Comparison of ENCODE assay signal across 8 cellular contexts in the genomic region with DNA sequence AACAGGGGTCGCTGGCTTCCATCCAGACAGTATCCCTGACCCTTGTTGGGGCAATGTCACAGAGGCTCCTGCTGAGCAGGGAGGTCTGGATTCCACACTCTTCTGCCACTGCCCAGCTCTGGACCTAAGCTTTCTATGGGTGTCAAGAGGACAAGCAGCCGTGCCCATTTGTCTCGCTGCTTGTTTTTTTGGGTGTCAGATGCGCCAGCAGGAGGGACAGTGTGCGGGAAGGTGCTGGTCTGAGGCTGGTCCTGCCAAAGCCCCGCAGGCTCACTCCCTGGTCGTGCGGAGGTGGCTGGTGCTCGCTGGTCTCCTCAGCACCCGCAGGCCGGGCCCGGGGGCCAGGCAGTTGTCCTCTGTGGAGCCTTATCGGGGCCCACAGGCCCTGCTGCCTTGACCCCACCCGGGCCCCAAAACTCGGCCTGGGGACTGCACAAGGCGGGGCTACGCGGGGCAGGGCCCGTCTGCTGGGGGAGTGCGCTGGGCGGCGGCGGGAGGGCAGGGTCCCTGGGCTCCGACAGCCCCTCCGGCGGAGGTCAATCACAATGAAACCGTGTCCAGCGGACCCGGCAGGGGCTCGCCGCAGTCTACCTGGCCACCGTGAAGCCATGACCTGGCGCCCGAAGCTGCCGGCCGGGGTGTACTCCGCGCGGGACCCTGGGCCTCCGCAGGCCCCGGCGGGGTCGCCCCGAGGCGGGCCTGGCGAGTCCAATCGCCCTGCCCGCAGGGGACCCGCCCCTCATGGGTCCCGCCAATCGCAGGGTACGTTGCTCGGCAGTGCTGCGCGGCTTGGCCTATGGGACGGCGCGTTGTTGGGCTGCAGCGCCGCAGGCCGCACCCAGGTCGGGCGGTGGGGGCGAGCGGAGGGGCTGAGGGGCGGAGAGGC. TPM values are rescaled to one million over a fixed set of nuclear protein-coding genes. Genes with fewer than 3 reads are reported as not detected.
DNase-seq lines count a peak whose midpoint lies in the region; ATAC-seq, FAIRE-seq and TF ChIP-seq lines count a peak whose summit lies in the region.

A gene with protein sequence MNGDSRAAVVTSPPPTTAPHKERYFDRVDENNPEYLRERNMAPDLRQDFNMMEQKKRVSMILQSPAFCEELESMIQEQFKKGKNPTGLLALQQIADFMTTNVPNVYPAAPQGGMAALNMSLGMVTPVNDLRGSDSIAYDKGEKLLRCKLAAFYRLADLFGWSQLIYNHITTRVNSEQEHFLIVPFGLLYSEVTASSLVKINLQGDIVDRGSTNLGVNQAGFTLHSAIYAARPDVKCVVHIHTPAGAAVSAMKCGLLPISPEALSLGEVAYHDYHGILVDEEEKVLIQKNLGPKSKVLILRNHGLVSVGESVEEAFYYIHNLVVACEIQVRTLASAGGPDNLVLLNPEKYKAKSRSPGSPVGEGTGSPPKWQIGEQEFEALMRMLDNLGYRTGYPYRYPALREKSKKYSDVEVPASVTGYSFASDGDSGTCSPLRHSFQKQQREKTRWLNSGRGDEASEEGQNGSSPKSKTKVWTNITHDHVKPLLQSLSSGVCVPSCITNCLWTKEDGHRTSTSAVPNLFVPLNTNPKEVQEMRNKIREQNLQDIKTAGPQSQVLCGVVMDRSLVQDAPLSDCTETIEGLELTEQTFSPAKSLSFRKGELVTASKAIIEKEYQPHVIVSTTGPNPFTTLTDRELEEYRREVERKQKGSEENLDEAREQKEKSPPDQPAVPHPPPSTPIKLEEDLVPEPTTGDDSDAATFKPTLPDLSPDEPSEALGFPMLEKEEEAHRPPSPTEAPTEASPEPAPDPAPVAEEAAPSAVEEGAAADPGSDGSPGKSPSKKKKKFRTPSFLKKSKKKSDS (plus strand): TSS at position 822 of the 886 bp plus-strand sequence. CDS start 32,072 bp downstream, outside the sequence.

- no peaks in the 10 kb centered on the region for H3K27me3 Mint-ChIP-seq in activated CD8-positive, alpha-beta T cell treated with anti-CD3 and anti-CD28 coated beads, Interleukin-2, amount 10 ng/mL, durations not matched to agents 7 days and 5 days (ENCODE audit: low read depth)

- H3K4me3 ChIP-seq in ectodermal cell (ENCODE audit: insufficient read depth, low read depth, low read length) (peak within 1 kb of the TSS; percentile 92), lung (peak within 1 kb of the TSS; percentile 73)

- FAIRE-seq in GM19239 (lab: Jason Lieb, UNC): peak; percentile 98

- peak within 1 kb of the TSS; percentile 91 for H3K27ac Mint-ChIP-seq in activated CD8-positive, alpha-beta T cell treated with anti-CD3 and anti-CD28 coated beads, Interleukin-2, amount 10 ng/mL, durations not matched to agents 7 days and 5 days

- H3K4me1 Mint-ChIP-seq in activated CD8-positive, alpha-beta T cell treated with anti-CD3 and anti-CD28 coated beads, Interleukin-2, amount 10 ng/mL, durations not matched to agents 7 days and 5 days (ENCODE audit: low read depth): peaks cover 50% of the 10 kb centered on the region

- CTCF ChIA-PET in activated CD8-positive, alpha-beta T cell treated with anti-CD3 and anti-CD28 coated beads, Interleukin-2, amount 10 ng/mL, durations not matched to agents 7 days and 5 days (lab: Charles Lee): no interaction called here

- TF ChIP-seq CTCF in C4-2B (conservative IDR thresholded peaks at IDR 0.05) (no peak), lung (IDR thresholded peaks at IDR 0.05; ENCODE audit: control extremely low read depth, extremely low read depth) (no peak)

- H3K4me3 Mint-ChIP-seq in activated CD8-positive, alpha-beta T cell treated with anti-CD3 and anti-CD28 coated beads, Interleukin-2, amount 10 ng/mL, durations not matched to agents 7 days and 5 days: peak within 1 kb of the TSS; percentile 95

- H3K36me3 Mint-ChIP-seq in activated CD8-positive, alpha-beta T cell treated with anti-CD3 and anti-CD28 coated beads, Interleukin-2, amount 10 ng/mL, durations not matched to agents 7 days and 5 days (ENCODE audit: low read depth): peaks cover 47% of the 10 kb centered on the region

- DNase-seq in GM19239 (ENCODE audit: insufficient read length, low spot score) (peak; percentile 92), NCI-H82 (lab: John Stamatoyannopoulos, UW) (peak; percentile 89), lung (ENCODE audit: low spot score) (peak; percentile 92)
- peak; percentile 91 for DNase-seq in activated CD8-positive, alpha-beta T cell treated with anti-CD3 and anti-CD28 coated beads, Interleukin-2, amount 10 ng/mL, durations not matched to agents 7 days and 5 days
- peak; percentile 87 to 94 (median 91) for DNase-seq in stimulated activated CD4-positive, alpha-beta T cell treated with anti-CD3 and anti-CD28 coated beads, TNF-alpha, amount 100 ng/mL, for 24 hours (ENCODE audit: low read depth in 3 of 3)

- H3K9me3 Mint-ChIP-seq in activated CD8-positive, alpha-beta T cell treated with anti-CD3 and anti-CD28 coated beads, Interleukin-2, amount 10 ng/mL, durations not matched to agents 7 days and 5 days (ENCODE audit: insufficient read depth): no peaks in the 10 kb centered on the region

- H3K4me1 ChIP-seq in ectodermal cell (ENCODE audit: control insufficient read depth, insufficient read depth, low read length) (peaks cover 7% of the 10 kb centered on the region), lung (ENCODE audit: control insufficient read depth in 2 of 2, insufficient read depth in 2 of 2, low read length in 2 of 2) (peaks cover 5 to 7% of the 10 kb centered on the region in 2 donors)

- no peaks in the 10 kb centered on the region for H3K9me3 ChIP-seq in ectodermal cell (ENCODE audit: control insufficient read depth, low read length)
- H3K9me3 ChIP-seq in lung (ENCODE audit: control insufficient read depth in 2 of 2, insufficient read depth in 1 of 2, low read length in 1 of 2): no peaks in the 10 kb centered on the region

- ATAC-seq in HG03442 (IDR thresholded peaks at IDR 0.05; ENCODE audit: unreplicated experiment) (peak; percentile 84), lung (ENCODE audit: insufficient read depth, low FRiP score) (peak; percentile 98)
- ATAC-seq in activated CD8-positive, alpha-beta T cell treated with anti-CD3 and anti-CD28 coated beads, Interleukin-2, amount 10 ng/mL, durations not matched to agents 7 days and 5 days: peak; percentile 93

- H3K27ac ChIP-seq in C4-2B (peak within 1 kb of the TSS; percentile 98), ectodermal cell (ENCODE audit: insufficient read depth, low read depth, low read length, poor library complexity, severe bottlenecking) (no peak within 1 kb of the TSS), lung (ENCODE audit: low read depth in 1 of 2, low read length in 1 of 2) (peak within 1 kb of the TSS; percentile 98 to 99)

- H3K36me3 ChIP-seq in ectodermal cell (ENCODE audit: control insufficient read depth, insufficient read depth, low read length) (no peaks in the 10 kb centered on the region), lung (ENCODE audit: control insufficient read depth in 2 of 2, insufficient read depth in 2 of 2, low read length in 2 of 2) (no peaks in the 10 kb centered on the region)

- H3K27me3 ChIP-seq in ectodermal cell (ENCODE audit: control insufficient read depth, insufficient read depth, low read length, poor library complexity, severe bottlenecking): no peaks in the 10 kb centered on the region
- H3K27me3 ChIP-seq in lung (ENCODE audit: control insufficient read depth, insufficient read depth): no peaks in the 10 kb centered on the region

- WGBS in ectodermal cell, 2 experiments: 0 to 1% methylated on average over 66 of the region's 66 CpGs
- WGBS in lung, 2 donors: 0% methylated on average over 58 to 66 of the region's 66 CpGs

- POLR2A ChIA-PET in activated CD8-positive, alpha-beta T cell treated with anti-CD3 and anti-CD28 coated beads, Interleukin-2, amount 10 ng/mL, durations not matched to agents 7 days and 5 days (lab: Charles Lee): interaction anchor here (0.9 to 1.6 kb wide), 3 partner anchors 18 to 30 kb away, joined by 3 to 5 read pairs (median 4); no protein-coding TSS in a partner anchor

RNA-seq across cellular contexts. Expression of the gene that starts here (rescaled TPM):
- 100 to 1,000 TPM; 252 to 255 TPM for total RNA-seq in activated CD8-positive, alpha-beta T cell treated with anti-CD3 and anti-CD28 coated beads, Interleukin-2, amount 10 ng/mL, durations not matched to agents 7 days and 5 days
- polyA plus RNA-seq in ectodermal cell (2013, experiment 1 of 4): 205 TPM
- polyA plus RNA-seq in ectodermal cell (2013, experiment 2 of 4): 222 TPM
- 187 TPM for polyA plus RNA-seq in ectodermal cell (2013, experiment 3 of 4)
- polyA plus RNA-seq in ectodermal cell (2013, experiment 4 of 4): 204 TPM
- 100 to 1,000 TPM; 300 to 400 TPM for total RNA-seq in lung
- 100 to 1,000 TPM; 127 to 237 TPM for polyA plus RNA-seq in lung
